Comparison of ENCODE assay signal across 13 cellular contexts in genomic region chr5:173456751-173457171, GRCh38.
DNase-seq lines count a peak whose midpoint lies in the region; ATAC-seq and TF ChIP-seq lines count a peak whose summit lies in the region.
"Had no signal": no experiment of that assay in that cellular context is flagged by ENCODE, and none has a peak within 500 bp of the region (broad histone marks: within the 10 kb centered on the region; RNA-seq: fewer than 3 reads in every experiment).

No MANE protein-coding gene starts in this region.

- ATAC-seq in heart right ventricle (no peak), left cardiac atrium (no peak), HG03439 (IDR thresholded peaks at IDR 0.05; ENCODE audit: unreplicated experiment) (no peak)
- ATAC-seq: activated CD8-positive, alpha-beta memory T cell treated with anti-CD3 and anti-CD28 coated beads, Interleukin-2, amount 10 ng/mL, durations not matched to agents 7 days and 5 days had no signal

- peaks cover 0 to 48% (median 26%) of the 10 kb centered on the region in 9 donors for H3K4me1 ChIP-seq in heart right ventricle
- peaks cover 75% of the 10 kb centered on the region for H3K4me1 ChIP-seq in skeletal muscle satellite cell (ENCODE audit: control insufficient read depth, insufficient read depth, low read length)
- no peaks in the 10 kb centered on the region for H3K4me1 ChIP-seq in suprapubic skin

- H3K9me3 ChIP-seq in heart right ventricle, result peaks cover 0 to 6% (median 0%) of the 10 kb centered on the region in 11 donors
- no peaks in the 10 kb centered on the region for H3K9me3 ChIP-seq in skeletal muscle satellite cell (replicated peaks; ENCODE audit: low read length)
- H3K9me3 ChIP-seq in suprapubic skin, result no peaks in the 10 kb centered on the region
- H3K9me3 ChIP-seq: upper lobe of left lung had no signal

- TF ChIP-seq POLR2A in suprapubic skin (IDR thresholded peaks at IDR 0.05), result no peak

- TF ChIP-seq CTCF in heart right ventricle (IDR thresholded peaks at IDR 0.05) (no peak), coronary artery (IDR thresholded peaks at IDR 0.05) (no peak), suprapubic skin (IDR thresholded peaks at IDR 0.05) (no peak)

- DNase-seq in heart right ventricle (no peak), left cardiac atrium (no peak), NOMO-1 treated with DMSO at 0.1 percent for 48 hours (lab: John Stamatoyannopoulos, UW; ENCODE audit: unreplicated experiment) (peak; percentile 72), coronary artery (ENCODE audit: low spot score) (no peak), HUDEP-2 (lab: John Stamatoyannopoulos, UW; ENCODE audit: unreplicated experiment in 76 of 76) (no peak), suprapubic skin (ENCODE audit: low spot score in 2 of 2) (no peak)
- DNase-seq: activated CD8-positive, alpha-beta memory T cell treated with anti-CD3 and anti-CD28 coated beads, Interleukin-2, amount 10 ng/mL, durations not matched to agents 7 days and 5 days; endodermal cell; NCI-H187 treated with DMSO at 0.1 percent for 48 hours; upper lobe of left lung had no signal

- intact Hi-C loops in heart right ventricle (cut with DNase I), result loop anchor here in 1 of 10 donors (5.0 kb wide), 2 partner anchors 41 to 116 kb away; no protein-coding TSS in a partner anchor
- intact Hi-C loops in left cardiac atrium (cut with DNase I), result loop anchor here in 1 of 2 donors (10.0 kb wide), 1 partner anchor 132 kb away; the partner anchor contains the start of gene STC2

- WGBS in heart right ventricle, 2 donors, result 40 to 55% methylated on average over 5 of the region's 5 CpGs
- WGBS in suprapubic skin, result 72% methylated on average over 5 of the region's 5 CpGs

- peak overlapping the region; percentile 81 for H3K9ac ChIP-seq in skeletal muscle satellite cell (ENCODE audit: low read depth, low read length)

- H3K4me3 ChIP-seq in heart right ventricle (no peak overlapping the region), coronary artery (no peak overlapping the region), skeletal muscle satellite cell (ENCODE audit: low read length) (peak overlapping the region; percentile 14), suprapubic skin (no peak overlapping the region)
- H3K4me3 ChIP-seq: skin epidermis, upper lobe of left lung had no signal

- H3K27ac ChIP-seq in heart right ventricle, result peak overlapping the region in 8 of 10 donors; percentile 31 to 77 (median 56)
- H3K27ac ChIP-seq in coronary artery, result peak overlapping the region; percentile 9 to 54
- no peak overlapping the region for H3K27ac ChIP-seq in suprapubic skin

- H3K27me3 ChIP-seq in heart right ventricle, result peaks cover 0 to 3% (median 0%) of the 10 kb centered on the region in 7 donors
- no peaks in the 10 kb centered on the region for H3K27me3 ChIP-seq in skeletal muscle satellite cell (ENCODE audit: control insufficient read depth, insufficient read depth, low read length)
- H3K27me3 ChIP-seq in suprapubic skin, result no peaks in the 10 kb centered on the region
- H3K27me3 ChIP-seq: upper lobe of left lung had no signal

- no peaks in the 10 kb centered on the region for H3K36me3 ChIP-seq in heart right ventricle
- H3K36me3 ChIP-seq in skeletal muscle satellite cell (ENCODE audit: insufficient read depth, low read length), result no peaks in the 10 kb centered on the region
- no peaks in the 10 kb centered on the region for H3K36me3 ChIP-seq in suprapubic skin
- H3K36me3 ChIP-seq: upper lobe of left lung had no signal

- H3K4me2 ChIP-seq in skeletal muscle satellite cell (ENCODE audit: low read length), result peak overlapping the region; percentile 54

- TF ChIP-seq EP300 in suprapubic skin (IDR thresholded peaks at IDR 0.05), result no peak
